23 cellular contexts compared by ENCODE assay signal in genomic region chr5:37886207-37886905, GRCh38. TPM values are rescaled to one million over a fixed set of nuclear protein-coding genes. Genes with fewer than 3 reads are reported as not detected.
A peak's percentile ranks its signal among the peaks of the same experiment; 100 is the strongest.
DNase-seq lines count a peak whose midpoint lies in the region; ATAC-seq lines count a peak whose summit lies in the region.
"Had no signal": no experiment of that assay in that cellular context is flagged by ENCODE, and none has a peak within 500 bp of the region (broad histone marks: within the 10 kb centered on the region; RNA-seq: fewer than 3 reads in every experiment).

No MANE protein-coding gene starts in this region.

- peak; percentile 8 for DNase-seq in ELF-1 (ENCODE audit: low read depth, low spot score)
- peak; percentile 61 for DNase-seq in NCI-H446 treated with DMSO at 0.1 percent for 48 hours (lab: John Stamatoyannopoulos, UW)
- peak; percentile 18 for DNase-seq in astrocyte of the hippocampus (ENCODE audit: low read depth, low spot score)
- DNase-seq in myocyte (ENCODE audit: low read depth) = peak; percentile 85
- DNase-seq in HUDEP-2 (lab: John Stamatoyannopoulos, UW; ENCODE audit: unreplicated experiment in 76 of 76) = no peak
- DNase-seq in H7 = no peak
- DNase-seq: activated CD8-positive, alpha-beta memory T cell treated with anti-CD3 and anti-CD28 coated beads, Interleukin-2, amount 50 U/mL, for 48 hours; activated effector memory CD4-positive, alpha-beta T cell treated with anti-CD3 and anti-CD28 coated beads, Interleukin-2, amount 50 U/mL, for 16 hours; CD4-positive, CD25-positive, alpha-beta regulatory T cell; foreskin melanocyte; GOT3; hypothalamus; KBM-7; mesendoderm; naive thymus-derived CD8-positive, alpha-beta T cell; NCI-H2029 treated with DMSO at 0.1 percent for 48 hours; NCI-H526; pancreas; SIG-M5 had no signal

- no peaks in the 10 kb centered on the region for H3K27me3 ChIP-seq in H7 (ENCODE audit: control insufficient read depth, insufficient read depth, low read length)
- H3K27me3 ChIP-seq: pancreas had no signal

- H3K36me3 ChIP-seq in H7 (replicated peaks; ENCODE audit: control insufficient read depth, insufficient read depth, low read length) = no peaks in the 10 kb centered on the region
- H3K36me3 ChIP-seq: pancreas had no signal

- no peak overlapping the region for H3K4me3 ChIP-seq in H7 (ENCODE audit: insufficient read depth, low read depth, low read length)
- H3K4me3 ChIP-seq: dorsolateral prefrontal cortex, pancreas had no signal

- ATAC-seq in GM19023 (IDR thresholded peaks at IDR 0.05; ENCODE audit: unreplicated experiment) = no peak
- ATAC-seq: naive thymus-derived CD8-positive, alpha-beta T cell; pancreas; right cardiac atrium had no signal

RNA-seq across cellular contexts. Expression of gene GDNF, which starts 46.5 kb away (rescaled TPM):
- total RNA-seq in myocyte = 2.7 and 2.9 TPM in 2 replicates
- polyA plus RNA-seq in myocyte (2012) = 6.4 TPM
- total RNA-seq in H7 (2014; rRNA removed; shearing (Covaris generic)) = 1.00 and 1.6 TPM in 2 replicates
- total RNA-seq: CD4-positive, CD25-positive, alpha-beta regulatory T cell; naive thymus-derived CD8-positive, alpha-beta T cell; T-helper 1 cell treated with Interleukin-12 subunit alpha and Interleukin-12 subunit beta and Interleukin-4 antibody, amounts not matched to agents 30 ng/mL and 1 ng/mL, for 36 hours had no signal
- polyA plus RNA-seq: CD4-positive, CD25-positive, alpha-beta regulatory T cell; naive thymus-derived CD8-positive, alpha-beta T cell had no signal

Comparison
In these comparisons a context has a peak if more than half of its experiments do, and no peak if none do; other contexts are left out.
1. DNase-seq: peak in ELF-1 (single experiment), NCI-H446 treated with DMSO at 0.1 percent for 48 hours (single experiment), astrocyte of the hippocampus (single experiment) and myocyte (single experiment); none in HUDEP-2 (0 of 76) and H7 (single experiment).